In the genomic region with DNA sequence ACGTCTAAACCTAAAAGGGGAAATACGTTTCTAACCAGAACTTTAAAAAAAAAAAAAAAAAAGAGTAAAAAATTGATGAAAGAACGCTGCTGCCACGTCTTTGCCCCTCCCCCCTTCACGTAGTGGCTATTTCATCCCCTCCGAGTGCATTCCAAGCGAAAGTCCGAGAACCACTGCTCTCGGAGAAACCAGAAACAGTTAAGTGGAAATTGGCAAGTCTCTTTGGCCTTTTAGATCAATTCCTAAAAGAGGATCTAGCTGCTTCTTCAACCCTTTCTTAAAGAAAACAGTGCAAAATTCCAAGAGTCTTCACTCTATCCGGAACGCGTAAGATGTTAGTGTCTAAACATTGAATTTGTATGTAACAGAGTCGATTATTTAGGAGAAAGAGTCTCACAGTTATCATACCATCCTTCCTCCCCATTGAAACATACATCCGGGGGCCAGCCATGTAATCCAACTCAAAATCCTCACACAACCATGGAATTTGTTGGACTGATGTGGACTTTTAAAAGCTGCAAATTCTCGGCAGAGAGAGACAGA, we compare ENCODE assay signal across 8 cellular contexts. TPM values are rescaled to one million over a fixed set of nuclear protein-coding genes. Genes with fewer than 3 reads are reported as not detected.
DNase-seq lines count a peak whose midpoint lies in the region; ATAC-seq and TF ChIP-seq lines count a peak whose summit lies in the region.

No MANE protein-coding gene starts in this region.

- H3K9me3 Mint-ChIP-seq in T-cell, result no peaks in the 10 kb centered on the region

- H3K4me3 ChIP-seq in HUES48 (ENCODE audit: low read depth, low read length) (peak overlapping the region; percentile 90), brain microvascular endothelial cell (ENCODE audit: low read depth, low read length) (peak overlapping the region; percentile 97), iPS-20b (ENCODE audit: low read length) (peak overlapping the region; percentile 85), skin epidermis (peak overlapping the region; percentile 66 to 93 (median 86))

- peak overlapping the region; percentile 90 to 95 (median 95) for H3K4me3 Mint-ChIP-seq in T-cell

- peaks cover 27 to 43% (median 33%) of the 10 kb centered on the region in 3 donors for H3K4me1 Mint-ChIP-seq in T-cell

- POLR2A ChIA-PET in T-cell (lab: Charles Lee), result interaction anchor here (0.5 to 3.0 kb wide), 27 partner anchors 15 to 1509 kb away, joined by 3 to 29 read pairs (median 5); a partner anchor contains a TSS

- CTCF ChIA-PET in T-cell (lab: Charles Lee), result interaction anchor here (0.6 to 4.1 kb wide), 22 partner anchors 8 to 1777 kb away, joined by 3 to 48 read pairs (median 4); a partner anchor contains a TSS

- no peaks in the 10 kb centered on the region for H3K9me3 ChIP-seq in HUES48 (ENCODE audit: control insufficient read depth, insufficient read depth, low read length)
- no peaks in the 10 kb centered on the region for H3K9me3 ChIP-seq in iPS-20b (ENCODE audit: insufficient read depth, low read depth, low read length)

- ATAC-seq in T-cell (replicated peaks in 1 of 4) (no peak), GM18873 (IDR thresholded peaks at IDR 0.05; ENCODE audit: low FRiP score, unreplicated experiment) (no peak)

- H3K27me3 ChIP-seq in HUES48 (ENCODE audit: control insufficient read depth, insufficient read depth, low read length), result no peaks in the 10 kb centered on the region
- no peaks in the 10 kb centered on the region for H3K27me3 ChIP-seq in brain microvascular endothelial cell (replicated peaks)
- H3K27me3 ChIP-seq in iPS-20b (ENCODE audit: insufficient read depth, low read length), result no peaks in the 10 kb centered on the region

- peaks cover 6% of the 10 kb centered on the region for H3K36me3 Mint-ChIP-seq in T-cell

- peak overlapping the region; percentile 49 for H3K9ac ChIP-seq in HUES48 (ENCODE audit: low read depth, low read length)
- peak overlapping the region; percentile 85 for H3K9ac ChIP-seq in iPS-20b (ENCODE audit: low read depth, low read length)

- peak overlapping the region; percentile 88 to 93 for H3K27ac Mint-ChIP-seq in T-cell

- H3K27me3 Mint-ChIP-seq in T-cell, result no peaks in the 10 kb centered on the region

- H3K4me1 ChIP-seq in HUES48 (ENCODE audit: control insufficient read depth, insufficient read depth, low read length) (peaks cover 18% of the 10 kb centered on the region), iPS-20b (ENCODE audit: insufficient read depth, low read length) (peaks cover 12% of the 10 kb centered on the region; the same call in 1 of the 2 replicates)

- H3K27ac ChIP-seq in HUES48 (ENCODE audit: low read depth, low read length) (peak overlapping the region; percentile 79), brain microvascular endothelial cell (peak overlapping the region; percentile 84), iPS-20b (ENCODE audit: low read length) (no peak overlapping the region), skin epidermis (peak overlapping the region in 20 of 21 experiments; percentile 73 to 98 (median 92))

- no peak for TF ChIP-seq CTCF in brain microvascular endothelial cell (IDR thresholded peaks at IDR 0.05; ENCODE audit: low read depth, low read length, missing control alignments)

- DNase-seq in COLO668 (lab: John Stamatoyannopoulos, UW; ENCODE audit: unreplicated experiment) (peak; percentile 1), T-cell (peak in 19 of 34 experiments; percentile 7 to 38 (median 12)), brain microvascular endothelial cell (peak; percentile 84), NCI-H524 treated with DMSO at 0.1 percent for 48 hours (lab: John Stamatoyannopoulos, UW) (no peak)

- H3K36me3 ChIP-seq in HUES48 (ENCODE audit: control insufficient read depth, insufficient read depth, low read length) (no peaks in the 10 kb centered on the region), brain microvascular endothelial cell (replicated peaks) (no peaks in the 10 kb centered on the region), iPS-20b (ENCODE audit: insufficient read depth, low read depth, low read length) (no peaks in the 10 kb centered on the region)

- in situ Hi-C loops in brain microvascular endothelial cell (cut with HindIII; ENCODE audit: low pct_ligation_motif_present, low sequenced_read_pairs), result no loop called here

RNA-seq across cellular contexts. Expression of a gene that starts 1.1 kb away (rescaled TPM):
- total RNA-seq in T-cell, result 10 to 100 TPM; 11.3 to 15.4 (median 13.0) TPM

RNA-seq across cellular contexts. Expression of a gene that starts 14.7 kb away (rescaled TPM):
- total RNA-seq in T-cell, result 1 to 10 TPM in 4 of 5 donors, under 1 TPM in 1; 0.49 to 3.3 (median 2.2) TPM
